ENCODE assay signal across 13 cellular contexts in the genomic region with DNA sequence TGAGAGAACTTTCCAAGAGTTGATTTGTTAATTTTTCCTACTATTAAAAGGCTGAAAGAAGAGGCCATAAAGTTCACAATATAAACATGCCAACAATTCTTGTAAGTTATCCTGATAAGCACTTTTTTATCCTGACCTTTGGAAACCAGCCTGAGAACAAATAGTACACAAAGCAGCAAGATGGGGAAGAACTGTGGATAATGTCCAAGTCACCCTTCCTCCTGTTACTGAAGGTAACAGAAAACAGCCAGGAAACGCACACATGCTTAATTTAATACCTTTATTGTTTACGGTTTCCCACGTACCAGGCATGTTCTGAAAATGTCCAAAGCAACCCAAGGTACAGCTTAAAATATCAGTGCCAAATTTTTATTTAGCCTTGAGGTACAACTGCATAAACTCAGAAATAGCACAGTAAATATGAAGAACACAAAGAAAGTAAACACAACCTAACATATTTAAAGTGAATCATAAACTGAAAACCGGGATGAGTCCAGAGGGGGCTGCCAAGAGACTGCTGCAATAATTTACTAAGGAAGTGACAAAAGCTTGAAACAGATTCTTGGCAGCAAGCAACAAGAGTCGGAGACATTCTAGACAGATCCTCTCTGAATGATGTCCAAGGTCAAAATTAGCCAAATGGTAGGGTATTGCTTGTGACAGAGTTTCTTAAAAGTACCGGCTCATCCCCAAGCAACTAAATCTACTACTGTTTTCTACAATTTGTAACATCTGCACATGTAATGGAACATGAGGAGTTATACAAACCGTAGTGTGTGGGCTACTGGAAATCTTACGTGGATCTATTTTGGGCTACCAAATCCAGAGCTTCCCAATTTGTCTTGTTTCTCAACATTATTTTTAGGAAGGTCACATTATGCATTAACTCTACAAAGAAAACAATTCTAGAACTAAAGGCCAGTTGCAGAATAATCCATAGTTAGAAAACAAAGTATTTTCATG.
A peak's percentile ranks its signal among the peaks of the same experiment; 100 is the strongest.
DNase-seq lines count a peak whose midpoint lies in the region; ATAC-seq and TF ChIP-seq lines count a peak whose summit lies in the region.
"Had no signal": no experiment of that assay in that cellular context is flagged by ENCODE, and none has a peak within 500 bp of the region (broad histone marks: within the 10 kb centered on the region; RNA-seq: fewer than 3 reads in every experiment).

No MANE protein-coding gene starts in this region.

- WGBS in adrenal gland, 4 donors: 12 to 25% (median 22%) methylated on average over 8 of the region's 8 CpGs
- WGBS in heart right ventricle, 2 donors: 11% methylated on average over 8 of the region's 8 CpGs

- TF ChIP-seq CTCF in adrenal gland (IDR thresholded peaks at IDR 0.05) (no peak), heart right ventricle (IDR thresholded peaks at IDR 0.05) (no peak)

- H3K4me3 ChIP-seq in adrenal gland (peak overlapping the region in 1 of 4 donors; percentile 31), heart right ventricle (peak overlapping the region in 2 of 10 donors; percentile 0 to 16), rectal smooth muscle tissue (ENCODE audit: low read length) (no peak overlapping the region)
- H3K4me3 ChIP-seq: K562 had no signal

- no peak for TF ChIP-seq POLR2A in adrenal gland (IDR thresholded peaks at IDR 0.05)

- peak; percentile 58 to 83 (median 69) for ATAC-seq in heart right ventricle
- ATAC-seq in GM19455 (IDR thresholded peaks at IDR 0.05; ENCODE audit: unreplicated experiment): no peak
- ATAC-seq in HG03439 (IDR thresholded peaks at IDR 0.05; ENCODE audit: unreplicated experiment): no peak
- no peak for ATAC-seq in HG02885 (IDR thresholded peaks at IDR 0.05; ENCODE audit: poor library complexity, unreplicated experiment)
- ATAC-seq: K562; natural killer cell treated with Interleukin-12 subunit alpha and Interleukin-12 subunit beta and Interleukin-15 and Interleukin-18, amount 100 ng/mL, for 72 hours had no signal

- H3K27me3 ChIP-seq in adrenal gland: no peaks in the 10 kb centered on the region
- no peaks in the 10 kb centered on the region for H3K27me3 ChIP-seq in heart right ventricle
- no peaks in the 10 kb centered on the region for H3K27me3 ChIP-seq in rectal smooth muscle tissue (ENCODE audit: control insufficient read depth, insufficient read depth, low read length)

- H3K4me1 ChIP-seq in adrenal gland (replicated peaks in 1 of 2) (peaks cover 20 to 30% of the 10 kb centered on the region in 2 donors), heart right ventricle (peaks cover 4 to 75% (median 50%) of the 10 kb centered on the region in 9 donors), rectal smooth muscle tissue (ENCODE audit: control insufficient read depth, insufficient read depth, low read length) (peaks cover 17% of the 10 kb centered on the region)

- peak; percentile 4 for DNase-seq in EL
- DNase-seq in adrenal gland: peak in 6 of 7 donors; percentile 30 to 80 (median 54)
- peak in 1 of 2 donors; percentile 24 for DNase-seq in heart right ventricle
- DNase-seq in foreskin melanocyte: no peak
- DNase-seq: amygdala, NCI-H510A, T-helper 1 cell had no signal

- intact Hi-C loops in adrenal gland (cut with DNase I): no loop called here
- intact Hi-C loops in heart right ventricle (cut with DNase I): loop anchor here in 4 of 10 donors (5.0 kb wide), 2 partner anchors 35 to 40 kb away; no protein-coding TSS in a partner anchor

- H3K9me3 ChIP-seq in adrenal gland (replicated peaks in 1 of 3) (no peaks in the 10 kb centered on the region), heart right ventricle (peaks cover 0 to 4% (median 0%) of the 10 kb centered on the region in 11 donors)

- H3K27ac ChIP-seq in adrenal gland: peak overlapping the region; percentile 51 to 84 (median 62)
- H3K27ac ChIP-seq in heart right ventricle: peak overlapping the region; percentile 51 to 85 (median 65)
- H3K27ac ChIP-seq in rectal smooth muscle tissue (ENCODE audit: low read depth, low read length): peak overlapping the region; percentile 67

- H3K36me3 ChIP-seq in adrenal gland (replicated peaks in 1 of 2) (peaks cover 0 to 9% of the 10 kb centered on the region in 2 donors), heart right ventricle (peaks cover 0 to 23% (median 0%) of the 10 kb centered on the region in 9 donors), rectal smooth muscle tissue (ENCODE audit: control insufficient read depth, insufficient read depth, low read length) (no peaks in the 10 kb centered on the region)

- no peak overlapping the region for H3K9ac ChIP-seq in rectal smooth muscle tissue (ENCODE audit: low read length)

Comparison
In these comparisons a context has a peak if more than half of its experiments do, and no peak if none do; other contexts are left out.
1. ATAC-seq: peak in heart right ventricle (8 of 8); none in GM19455 (single experiment), HG03439 (single experiment) and HG02885 (single experiment).
2. Peak in every context shown above with its lines, with median percentiles within 50 percentile points of each other: H3K27ac ChIP-seq.